In the genomic region with DNA sequence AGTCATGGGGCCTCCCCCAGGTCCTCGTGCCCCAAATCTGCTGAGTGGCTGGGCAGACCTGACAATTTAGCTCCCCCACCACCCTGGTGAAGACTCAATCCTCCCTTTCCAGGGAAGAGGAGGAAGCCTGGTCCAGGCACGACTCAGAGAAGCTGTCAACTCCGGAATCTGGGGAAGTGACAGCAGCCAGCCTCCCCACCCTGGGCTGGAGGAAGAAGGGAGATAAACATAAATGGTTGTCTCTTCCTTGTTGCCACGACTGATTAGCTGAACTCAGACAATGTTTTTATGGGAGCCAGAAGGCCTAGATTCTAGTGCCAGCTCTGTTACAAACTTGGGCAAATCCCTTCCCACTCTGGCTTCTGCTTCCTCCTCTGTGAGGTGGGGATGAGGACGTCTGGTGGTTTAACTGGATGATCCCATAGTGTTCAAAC, we compare ENCODE assay signal across 10 cellular contexts. TPM values are rescaled to one million over a fixed set of nuclear protein-coding genes. Genes with fewer than 3 reads are reported as not detected.
DNase-seq lines count a peak whose midpoint lies in the region; ATAC-seq, FAIRE-seq and TF ChIP-seq lines count a peak whose summit lies in the region.
"Had no signal": no experiment of that assay in that cellular context is flagged by ENCODE, and none has a peak within 500 bp of the region (broad histone marks: within the 10 kb centered on the region; RNA-seq: fewer than 3 reads in every experiment).

No MANE protein-coding gene starts in this region.

- H2AFZ ChIP-seq in HepG2 (ENCODE audit: low read length), result no peak overlapping the region

- POLR2A ChIA-PET in HepG2 (lab: Yijun Ruan, JAX), result no interaction called here

- H3K4me1 ChIP-seq in right lobe of liver (peaks cover 0 to 34% (median 8%) of the 10 kb centered on the region in 4 donors), HepG2 (ENCODE audit: insufficient read depth, low read length) (peaks cover 33% of the 10 kb centered on the region), esophagus (ENCODE audit: control insufficient read depth in 2 of 2, insufficient read depth in 2 of 2, low read length in 1 of 2) (peaks cover 0 to 3% of the 10 kb centered on the region in 2 donors), aorta (ENCODE audit: control insufficient read depth in 1 of 2, insufficient read depth in 2 of 2, low read length in 2 of 2) (no peaks in the 10 kb centered on the region)

- no peak overlapping the region for H3K4me2 ChIP-seq in HepG2 (ENCODE audit: low read depth, low read length)
- H3K4me2 ChIP-seq: SK-N-SH had no signal

- H3K27me3 ChIP-seq in right lobe of liver, result no peaks in the 10 kb centered on the region
- no peaks in the 10 kb centered on the region for H3K27me3 ChIP-seq in HepG2 (ENCODE audit: control insufficient read depth in 1 of 2, insufficient read depth in 2 of 2, low read length in 2 of 2)
- H3K27me3 ChIP-seq in esophagus (ENCODE audit: control insufficient read depth in 1 of 2, insufficient read depth in 2 of 2, low read length in 2 of 2), result no peaks in the 10 kb centered on the region
- H3K27me3 ChIP-seq in aorta (ENCODE audit: control insufficient read depth in 1 of 2, insufficient read depth in 2 of 2, low read length in 1 of 2), result no peaks in the 10 kb centered on the region

- H3K27ac ChIP-seq in right lobe of liver (peak overlapping the region; percentile 33 to 66 (median 39)), HepG2 (ENCODE audit: extremely low read length, insufficient read depth, low read length) (no peak overlapping the region), esophagus (ENCODE audit: low read depth in 2 of 2, low read length in 1 of 2) (peak overlapping the region; percentile 81 to 82), aorta (ENCODE audit: low read depth in 1 of 2, low read length in 2 of 2) (no peak overlapping the region)

- no peaks in the 10 kb centered on the region for H4K20me1 ChIP-seq in HepG2 (ENCODE audit: insufficient read depth, low read length)

- TF ChIP-seq POLR2A in right lobe of liver (IDR thresholded peaks at IDR 0.05) (no peak), HepG2 (IDR thresholded peaks at IDR 0.05; ENCODE audit: insufficient read depth in 1 of 2, low read depth in 2 of 2, low read length in 2 of 2) (no peak)

- DNase-seq in right lobe of liver (peak in 1 of 3 donors; percentile 50), HepG2 (ENCODE audit: low spot score) (no peak), omental fat pad (ENCODE audit: low spot score) (no peak), aorta (no peak), H4 (ENCODE audit: low spot score) (no peak)
- DNase-seq: NCI-H1930, SK-N-SH had no signal

- TF ChIP-seq EP300 in HepG2 (IDR thresholded peaks at IDR 0.05; ENCODE audit: low read depth in 2 of 2, low read length in 2 of 2) (no peak), HepG2 (CRISPR knock-in tag; IDR thresholded peaks at IDR 0.05; ENCODE audit: borderline replicate concordance) (no peak)

- no peaks in the 10 kb centered on the region for H3K79me2 ChIP-seq in HepG2 (ENCODE audit: insufficient read depth, low read length)

- WGBS in right lobe of liver (ENCODE audit: insufficient coverage, low coverage, low lambda C conversion rate, missing lambda C conversion rate), result 0% methylated on average over 1 of the region's 5 CpGs
- 93% methylated on average over 4 of the region's 5 CpGs for WGBS in HepG2 (ENCODE audit: low lambda C conversion rate)
- 33 to 45% methylated on average over 5 of the region's 5 CpGs for WGBS in esophagus, 2 donors
- WGBS in aorta, 2 donors, result 22 to 27% methylated on average over 5 of the region's 5 CpGs

- no peak overlapping the region for H3K4me3 ChIP-seq in right lobe of liver
- H3K4me3 ChIP-seq in HepG2 (replicated peaks in 1 of 3; ENCODE audit: insufficient read depth in 1 of 3, low read depth in 2 of 3, low read length in 3 of 3), result no peak overlapping the region
- no peak overlapping the region for H3K4me3 ChIP-seq in esophagus (ENCODE audit: low read depth in 1 of 2, low read length in 2 of 2)
- H3K4me3 ChIP-seq in aorta (ENCODE audit: low read length in 2 of 2), result no peak overlapping the region

- no peak for FAIRE-seq in HepG2 (lab: Jason Lieb, UNC)

- no peak for TF ChIP-seq RAD21 in HepG2 (CRISPR knock-in tag; IDR thresholded peaks at IDR 0.05)

- H3K9me3 ChIP-seq in right lobe of liver (no peaks in the 10 kb centered on the region), HepG2 (ENCODE audit: low read length) (no peaks in the 10 kb centered on the region), esophagus (ENCODE audit: control insufficient read depth in 2 of 2, insufficient read depth in 1 of 2, low read depth in 1 of 2, low read length in 1 of 2) (no peaks in the 10 kb centered on the region), aorta (ENCODE audit: control insufficient read depth, low read length) (no peaks in the 10 kb centered on the region)
- H3K9me3 ChIP-seq: SK-N-SH had no signal

- no peaks in the 10 kb centered on the region for H3K36me3 ChIP-seq in right lobe of liver
- H3K36me3 ChIP-seq in HepG2 (replicated peaks in 1 of 2; ENCODE audit: control insufficient read depth in 1 of 2, insufficient read depth in 2 of 2, low read length in 2 of 2), result no peaks in the 10 kb centered on the region
- no peaks in the 10 kb centered on the region for H3K36me3 ChIP-seq in esophagus (ENCODE audit: control insufficient read depth in 2 of 2, insufficient read depth in 2 of 2, low read length in 1 of 2)
- no peaks in the 10 kb centered on the region for H3K36me3 ChIP-seq in aorta (ENCODE audit: control insufficient read depth in 1 of 2, insufficient read depth in 2 of 2, low read length in 1 of 2)

- intact Hi-C loops in right lobe of liver (cut with DNase I), result no loop called here
- intact Hi-C loops in HepG2 (cut with micrococcal nuclease; ENCODE audit: unreplicated experiment), result no loop called here
- intact Hi-C loops in aorta (cut with DNase I), result no loop called here

- TF ChIP-seq CTCF in right lobe of liver (IDR thresholded peaks at IDR 0.05), result no peak
- no peak for TF ChIP-seq CTCF in HepG2 (CRISPR knock-in tag; IDR thresholded peaks at IDR 0.05)
- no peak for TF ChIP-seq CTCF in omental fat pad (IDR thresholded peaks at IDR 0.05)

- ATAC-seq in right lobe of liver, result peak; percentile 44 to 63 (median 48)
- ATAC-seq in HepG2, result no peak
- ATAC-seq in omental fat pad (ENCODE audit: low FRiP score), result peak; percentile 57
- peak; percentile 55 for ATAC-seq in aorta (ENCODE audit: low FRiP score)
- ATAC-seq in HG02973 (IDR thresholded peaks at IDR 0.05; ENCODE audit: unreplicated experiment), result no peak
- ATAC-seq in HG03354 (IDR thresholded peaks at IDR 0.05; ENCODE audit: poor library complexity, severe bottlenecking, unreplicated experiment), result no peak

- H3K9ac ChIP-seq in HepG2 (ENCODE audit: insufficient read depth, low read depth, low read length), result no peak overlapping the region
- H3K9ac ChIP-seq: SK-N-SH had no signal

- CTCF ChIA-PET in HepG2 (lab: Yijun Ruan, JAX; ENCODE audit: low intra/inter-chr PET ratio, low total read pairs), result no interaction called here

- BruUV-seq in HepG2 (replicated peaks; lab: Mats Ljungman, UMichigan), result no TSS peak

- in situ Hi-C loops in HepG2 (cut with HindIII; ENCODE audit: extremely low pct_ligation_motif_present, low pct_unique_long_range_greater_than_20kb), result no loop called here

RNA-seq across cellular contexts. Expression of a gene that starts 15.4 kb away (rescaled TPM):
- total RNA-seq in right lobe of liver, result 10 to 100 TPM; 11.8 to 30.9 (median 22.9) TPM
- 45.2 and 46.3 TPM in 2 replicates for total RNA-seq in HepG2 (2016; rRNA removed; fragmentation: Illumina TruSeq; extraction: Trizol)
- total RNA-seq in HepG2 (2016; cell fraction: cytosol; rRNA removed; fragmentation: Illumina TruSeq; extraction: Trizol; ENCODE audit: low read depth), result 55.5 and 59.1 TPM in 2 replicates
- total RNA-seq in HepG2 (2016; cell fraction: insoluble cytoplasmic fraction; rRNA removed; fragmentation: Illumina TruSeq; extraction: Trizol), result 40.1 and 44.9 TPM in 2 replicates
- total RNA-seq in HepG2 (2016; cell fraction: membrane; rRNA removed; fragmentation: Illumina TruSeq; extraction: Trizol), result 122 and 135 TPM in 2 replicates
- total RNA-seq in HepG2 (2016; cell fraction: nucleus; rRNA removed; fragmentation: Illumina TruSeq; extraction: Trizol), result 20.8 and 25.7 TPM in 2 replicates
- 12.2 and 14.4 TPM in 2 replicates for polyA plus RNA-seq in HepG2 (2011; rRNA removed)
- polyA plus RNA-seq in HepG2 (2011; cell fraction: cytosol; rRNA removed), result 10.9 and 17.9 TPM in 2 replicates
- polyA plus RNA-seq in HepG2 (2011; cell fraction: nucleus; rRNA removed), result 5.2 and 8.5 TPM in 2 replicates
- polyA plus RNA-seq in HepG2 (2012), result 11.3 and 12.9 TPM in 2 replicates
- 76.9 and 83.3 TPM in 2 replicates for polyA plus RNA-seq in HepG2 (2016; cell fraction: cytosol; fragmentation: Illumina TruSeq; extraction: Trizol; ENCODE audit: low read depth)
- 49.2 and 57.5 TPM in 2 replicates for polyA plus RNA-seq in HepG2 (2016; cell fraction: insoluble cytoplasmic fraction; fragmentation: Illumina TruSeq; extraction: Trizol; ENCODE audit: low read depth)
- 129 and 152 TPM in 2 replicates for polyA plus RNA-seq in HepG2 (2016; cell fraction: membrane; fragmentation: Illumina TruSeq; extraction: Trizol; ENCODE audit: low read depth)
- polyA plus RNA-seq in HepG2 (2016; cell fraction: nucleus; fragmentation: Illumina TruSeq; extraction: Trizol; ENCODE audit: insufficient read depth, low read depth), result 30.6 and 33.2 TPM in 2 replicates
- polyA minus RNA-seq in HepG2 (2011; rRNA and poly(A)+ RNA removed; ENCODE audit: low replicate concordance), result 0.35 and 14.2 TPM in 2 replicates
- 5.0 and 5.8 TPM in 2 replicates for polyA minus RNA-seq in HepG2 (2011; cell fraction: cytosol; rRNA and poly(A)+ RNA removed)
- 6.7 and 12.7 TPM in 2 replicates for polyA minus RNA-seq in HepG2 (2011; cell fraction: nucleus; rRNA and poly(A)+ RNA removed)
- 10 to 100 TPM; 24.2 to 32.4 TPM for polyA plus RNA-seq in esophagus
- total RNA-seq in omental fat pad, result 100 to 1,000 TPM; 118 to 287 (median 228) TPM
- total RNA-seq in aorta, result 10 to 100 TPM; 51.9 to 70.7 TPM
- polyA plus RNA-seq in aorta, result 10 to 100 TPM in 1 of 2 donors, 1 to 10 TPM in 1; 9.8 to 37.2 TPM
- 4.9 and 7.2 TPM in 2 replicates for total RNA-seq in H4 (2014; rRNA removed; shearing (Covaris generic))

RNA-seq across cellular contexts. Expression of a gene that starts 44.5 kb away (rescaled TPM):
- 10 to 100 TPM; 11.7 to 23.6 (median 20.3) TPM for total RNA-seq in right lobe of liver
- total RNA-seq in HepG2 (2016; rRNA removed; fragmentation: Illumina TruSeq; extraction: Trizol), result 16.6 and 29.6 TPM in 2 replicates
- 4.1 and 4.6 TPM in 2 replicates for total RNA-seq in HepG2 (2016; cell fraction: cytosol; rRNA removed; fragmentation: Illumina TruSeq; extraction: Trizol; ENCODE audit: low read depth)
- total RNA-seq in HepG2 (2016; cell fraction: insoluble cytoplasmic fraction; rRNA removed; fragmentation: Illumina TruSeq; extraction: Trizol), result 17.1 and 30.7 TPM in 2 replicates
- total RNA-seq in HepG2 (2016; cell fraction: membrane; rRNA removed; fragmentation: Illumina TruSeq; extraction: Trizol), result 11.9 and 12.6 TPM in 2 replicates
- 27.5 and 33.6 TPM in 2 replicates for total RNA-seq in HepG2 (2016; cell fraction: nucleus; rRNA removed; fragmentation: Illumina TruSeq; extraction: Trizol)
- 12.9 and 14.6 TPM in 2 replicates for polyA plus RNA-seq in HepG2 (2011; rRNA removed)
- polyA plus RNA-seq in HepG2 (2011; cell fraction: cytosol; rRNA removed), result 11.3 TPM in 2 replicates
- polyA plus RNA-seq in HepG2 (2011; cell fraction: nucleus; rRNA removed), result 3.9 and 5.2 TPM in 2 replicates
- 8.5 and 11.0 TPM in 2 replicates for polyA plus RNA-seq in HepG2 (2012)
- polyA plus RNA-seq in HepG2 (2016; cell fraction: cytosol; fragmentation: Illumina TruSeq; extraction: Trizol; ENCODE audit: low read depth), result 3.8 TPM in 2 replicates
- polyA plus RNA-seq in HepG2 (2016; cell fraction: insoluble cytoplasmic fraction; fragmentation: Illumina TruSeq; extraction: Trizol; ENCODE audit: low read depth), result 21.4 and 21.7 TPM in 2 replicates
- polyA plus RNA-seq in HepG2 (2016; cell fraction: membrane; fragmentation: Illumina TruSeq; extraction: Trizol; ENCODE audit: low read depth), result 9.6 and 10.8 TPM in 2 replicates
- 42.8 and 48.3 TPM in 2 replicates for polyA plus RNA-seq in HepG2 (2016; cell fraction: nucleus; fragmentation: Illumina TruSeq; extraction: Trizol; ENCODE audit: insufficient read depth, low read depth)
- 9.2 and 31.1 TPM in 2 replicates for polyA minus RNA-seq in HepG2 (2011; rRNA and poly(A)+ RNA removed; ENCODE audit: low replicate concordance)
- polyA minus RNA-seq in HepG2 (2011; cell fraction: cytosol; rRNA and poly(A)+ RNA removed), result 12.1 and 12.7 TPM in 2 replicates
- 6.6 and 10.6 TPM in 2 replicates for polyA minus RNA-seq in HepG2 (2011; cell fraction: nucleus; rRNA and poly(A)+ RNA removed)
- polyA plus RNA-seq in esophagus, result 10 to 100 TPM; 43.4 to 80.7 TPM
- total RNA-seq in omental fat pad, result 10 to 100 TPM; 26.6 to 62.6 (median 27.9) TPM
- total RNA-seq in aorta, result 10 to 100 TPM; 25.0 to 32.7 TPM
- polyA plus RNA-seq in aorta, result 10 to 100 TPM; 13.7 to 17.2 TPM
- total RNA-seq in H4 (2014; rRNA removed; shearing (Covaris generic)), result 13.7 and 16.2 TPM in 2 replicates

RNA-seq across cellular contexts. Expression of a gene that starts 50.9 kb away (rescaled TPM):
- total RNA-seq in right lobe of liver (100 to 1,000 TPM; 143 to 236 (median 165) TPM), HepG2 (2016; rRNA removed; fragmentation: Illumina TruSeq; extraction: Trizol) (125 and 154 TPM in 2 replicates), omental fat pad (100 to 1,000 TPM; 216 to 505 (median 379) TPM), aorta (100 to 1,000 TPM; 277 to 284 TPM)
- total RNA-seq in HepG2 (2016; cell fraction: cytosol; rRNA removed; fragmentation: Illumina TruSeq; extraction: Trizol; ENCODE audit: low read depth), result 13.0 and 15.5 TPM in 2 replicates
- 125 and 156 TPM in 2 replicates for total RNA-seq in HepG2 (2016; cell fraction: insoluble cytoplasmic fraction; rRNA removed; fragmentation: Illumina TruSeq; extraction: Trizol)
- 28.1 and 29.3 TPM in 2 replicates for total RNA-seq in HepG2 (2016; cell fraction: membrane; rRNA removed; fragmentation: Illumina TruSeq; extraction: Trizol)
- 84.2 and 86.1 TPM in 2 replicates for total RNA-seq in HepG2 (2016; cell fraction: nucleus; rRNA removed; fragmentation: Illumina TruSeq; extraction: Trizol)
- polyA plus RNA-seq in HepG2 (2011; rRNA removed) (103 and 120 TPM in 2 replicates), esophagus (10 to 100 TPM; 10.7 to 23.2 TPM), aorta (100 to 1,000 TPM in 1 of 2 donors, 10 to 100 TPM in 1; 93.4 to 187 TPM)
- polyA plus RNA-seq in HepG2 (2011; cell fraction: cytosol; rRNA removed), result 124 and 134 TPM in 2 replicates
- 132 and 143 TPM in 2 replicates for polyA plus RNA-seq in HepG2 (2011; cell fraction: nucleus; rRNA removed)
- polyA plus RNA-seq in HepG2 (2012), result 69.6 and 82.1 TPM in 2 replicates
- polyA plus RNA-seq in HepG2 (2016; cell fraction: cytosol; fragmentation: Illumina TruSeq; extraction: Trizol; ENCODE audit: low read depth), result 9.6 and 11.8 TPM in 2 replicates
- 126 and 134 TPM in 2 replicates for polyA plus RNA-seq in HepG2 (2016; cell fraction: insoluble cytoplasmic fraction; fragmentation: Illumina TruSeq; extraction: Trizol; ENCODE audit: low read depth)
- polyA plus RNA-seq in HepG2 (2016; cell fraction: membrane; fragmentation: Illumina TruSeq; extraction: Trizol; ENCODE audit: low read depth), result 18.1 and 19.2 TPM in 2 replicates
- polyA plus RNA-seq in HepG2 (2016; cell fraction: nucleus; fragmentation: Illumina TruSeq; extraction: Trizol; ENCODE audit: insufficient read depth, low read depth), result 81.8 and 98.3 TPM in 2 replicates
- polyA minus RNA-seq in HepG2 (2011; rRNA and poly(A)+ RNA removed; ENCODE audit: low replicate concordance), result 67.1 and 157 TPM in 2 replicates
- 96.9 and 110 TPM in 2 replicates for polyA minus RNA-seq in HepG2 (2011; cell fraction: cytosol; rRNA and poly(A)+ RNA removed)
- 81.6 and 116 TPM in 2 replicates for polyA minus RNA-seq in HepG2 (2011; cell fraction: nucleus; rRNA and poly(A)+ RNA removed)
- total RNA-seq in H4 (2014; rRNA removed; shearing (Covaris generic)), result 113 and 131 TPM in 2 replicates

Comparison
In these comparisons a context has a peak if more than half of its experiments do, and no peak if none do; other contexts are left out.
1. ATAC-seq: peak in right lobe of liver (4 of 4), omental fat pad (single experiment) and aorta (single experiment); none in HepG2 (single experiment), HG02973 (single experiment) and HG03354 (single experiment).
2. H3K27ac ChIP-seq: peak in right lobe of liver (3 of 3) and esophagus (2 of 2); none in HepG2 (single experiment) and aorta (0 of 2).